25 cellular contexts compared by ENCODE assay signal in the genomic region with DNA sequence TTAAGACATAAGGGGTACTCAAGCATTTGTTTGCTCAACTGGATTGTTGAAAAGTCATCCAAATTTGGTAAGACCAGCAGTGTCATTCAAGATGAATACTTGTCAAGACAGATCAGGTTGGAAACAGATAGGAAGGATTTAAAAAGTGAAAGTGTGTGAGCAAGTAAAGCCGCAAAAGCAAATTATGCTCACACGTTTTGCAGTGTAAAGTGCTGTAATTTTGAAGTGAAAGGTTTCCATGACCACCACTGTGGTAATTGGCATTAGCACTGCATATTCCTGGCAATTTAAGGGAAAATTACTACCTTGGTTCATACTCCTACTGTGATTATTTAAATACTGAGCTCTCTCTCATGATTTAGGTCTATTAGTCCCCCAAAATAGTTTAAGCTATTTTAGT.
DNase-seq lines count a peak whose midpoint lies in the region; ATAC-seq, FAIRE-seq and TF ChIP-seq lines count a peak whose summit lies in the region.
"Had no signal": no experiment of that assay in that cellular context is flagged by ENCODE, and none has a peak within 500 bp of the region (broad histone marks: within the 10 kb centered on the region; RNA-seq: fewer than 3 reads in every experiment).

No MANE protein-coding gene starts in this region.

- POLR2A ChIA-PET in H1 (lab: Charles Lee; ENCODE audit: partially characterized antibody) = no interaction called here

- no peak overlapping the region for H2BK120ac ChIP-seq in H1 (replicated peaks; ENCODE audit: low read depth, low read length)

- no peak overlapping the region for H2AK5ac ChIP-seq in H1 (ENCODE audit: low read depth, low read length)

- no peak overlapping the region for H2BK15ac ChIP-seq in H1 (ENCODE audit: low read length)

- FAIRE-seq in H1 (lab: Jason Lieb, UNC) = no peak
- FAIRE-seq: G401.6, K562 had no signal

- H3K23ac ChIP-seq in H1 (ENCODE audit: insufficient read length) = no peak overlapping the region

- no peak for TF ChIP-seq RAD21 in H1 (IDR thresholded peaks at IDR 0.05 in 1 of 2, conservative IDR thresholded peaks at IDR 0.05 in 1 of 2; ENCODE audit: low read depth in 2 of 2, low read length in 2 of 2)

- H3K56ac ChIP-seq in H1 (replicated peaks; ENCODE audit: insufficient read length, low read depth, low read length) = no peak overlapping the region

- H3K9ac ChIP-seq in H1 (replicated peaks in 1 of 4; ENCODE audit: extremely low read depth in 1 of 4, low read depth in 3 of 4, low read length in 3 of 4) = no peak overlapping the region
- H3K9ac ChIP-seq: GM23248 had no signal

- no peak for TF ChIP-seq POLR2A in H1 (IDR thresholded peaks at IDR 0.05; ENCODE audit: control extremely low read depth in 1 of 2, low read depth in 2 of 2, low read length in 2 of 2)

- no peak overlapping the region for H3K18ac ChIP-seq in H1 (ENCODE audit: extremely low read depth, low read length)

- WGBS in H1 (ENCODE audit: extremely low coverage in 1 of 2, insufficient coverage in 1 of 2, insufficient read length in 1 of 2, insufficient replicate concordance in 2 of 2, low coverage in 1 of 2, low lambda C conversion rate in 2 of 2, missing lambda C conversion rate in 1 of 2), 2 experiments = 93% methylated on average over 2 of the region's 2 CpGs; no CpG with 5 or more reads in 1 of the 2 experiments

- no peak overlapping the region for H3K4me3 Mint-ChIP-seq in nephron progenitor cell
- no peak overlapping the region for H3K4me3 Mint-ChIP-seq in activated T-helper 17 cell treated with anti-CD3 and anti-CD28 coated beads, Interleukin-2, amount 50 U/mL, for 72 hours
- H3K4me3 Mint-ChIP-seq: CD4-positive, alpha-beta T cell had no signal

- no peak overlapping the region for H3K27ac ChIP-seq in H1 (ENCODE audit: low read depth, low read length)
- H3K27ac ChIP-seq: 22Rv1, GM23248, SJCRH30 had no signal

- no peak overlapping the region for H3K4me3 ChIP-seq in H1 (ENCODE audit: extremely low read depth in 1 of 4, insufficient read depth in 2 of 4, low read depth in 3 of 4, low read length in 4 of 4)
- H3K4me3 ChIP-seq: GM23248, K562, SJCRH30 had no signal

- no peaks in the 10 kb centered on the region for H3K4me1 Mint-ChIP-seq in nephron progenitor cell
- no peaks in the 10 kb centered on the region for H3K4me1 Mint-ChIP-seq in activated T-helper 17 cell treated with anti-CD3 and anti-CD28 coated beads, Interleukin-2, amount 50 U/mL, for 72 hours

- no peaks in the 10 kb centered on the region for H4K20me1 ChIP-seq in H1 (replicated peaks in 1 of 2; ENCODE audit: control insufficient read depth in 1 of 2, insufficient read depth in 2 of 2, low read length in 2 of 2)

- no peaks in the 10 kb centered on the region for H3K9me3 Mint-ChIP-seq in nephron progenitor cell
- peaks cover 4% of the 10 kb centered on the region for H3K9me3 Mint-ChIP-seq in activated T-helper 17 cell treated with anti-CD3 and anti-CD28 coated beads, Interleukin-2, amount 50 U/mL, for 72 hours

- 0 out of 2 replicates have a peak overlapping the region, but pooled peaks have one; percentile 51 for H2AFZ ChIP-seq in H1 (ENCODE audit: low read length)
- H2AFZ ChIP-seq: GM23248 had no signal

- H3K4me2 ChIP-seq in H1 (ENCODE audit: insufficient read depth in 1 of 2, low read depth in 2 of 2, low read length in 2 of 2) = no peak overlapping the region

- CTCF ChIA-PET in H1 (lab: Charles Lee; ENCODE audit: partially characterized antibody) = no interaction called here

- H3K4ac ChIP-seq in H1 (replicated peaks; ENCODE audit: insufficient read length, low read depth, low read length) = no peak overlapping the region

- H3K27me3 ChIP-seq in H1 (replicated peaks in 1 of 4; ENCODE audit: control insufficient read depth in 3 of 4, extremely low read depth in 1 of 4, insufficient read depth in 3 of 4, low read length in 3 of 4) = no peaks in the 10 kb centered on the region
- H3K27me3 ChIP-seq: BE2C, SJCRH30 had no signal

- H3K27me3 Mint-ChIP-seq in nephron progenitor cell (ENCODE audit: low read depth, poor library complexity) = no peaks in the 10 kb centered on the region
- no peaks in the 10 kb centered on the region for H3K27me3 Mint-ChIP-seq in activated T-helper 17 cell treated with anti-CD3 and anti-CD28 coated beads, Interleukin-2, amount 50 U/mL, for 72 hours
- H3K27me3 Mint-ChIP-seq: CD4-positive, alpha-beta T cell had no signal

- H3K79me1 ChIP-seq in H1 (ENCODE audit: low read depth, low read length) = no peaks in the 10 kb centered on the region

- no peak overlapping the region for H3K14ac ChIP-seq in H1 (ENCODE audit: insufficient read length)

- H3K36me3 ChIP-seq in H1 (ENCODE audit: control insufficient read depth in 2 of 4, insufficient read depth in 4 of 4, low read length in 3 of 4) = no peaks in the 10 kb centered on the region
- H3K36me3 ChIP-seq: BE2C, SJCRH30 had no signal

- no peak for TF ChIP-seq EP300 in H1 (IDR thresholded peaks at IDR 0.05; ENCODE audit: borderline replicate concordance in 1 of 2, low read depth in 2 of 2, low read length in 2 of 2)

- H2BK12ac ChIP-seq in H1 (ENCODE audit: low read depth, low read length) = no peak overlapping the region

- H2BK20ac ChIP-seq in H1 (ENCODE audit: low read length) = no peak overlapping the region

- no peaks in the 10 kb centered on the region for H3K79me2 ChIP-seq in H1 (ENCODE audit: control insufficient read depth in 1 of 2, insufficient read depth in 2 of 2, low read length in 2 of 2)

- H4K8ac ChIP-seq in H1 (ENCODE audit: extremely low read depth, insufficient read depth, low read length) = no peak overlapping the region

- DNase-seq in NCI-H1105 treated with DMSO at 0.1 percent for 48 hours (lab: John Stamatoyannopoulos, UW) = peak; percentile 16
- DNase-seq in NCI-H1105 (lab: John Stamatoyannopoulos, UW) = no peak
- peak; percentile 79 for DNase-seq in NCI-H2227 (lab: John Stamatoyannopoulos, UW; ENCODE audit: unreplicated experiment)
- DNase-seq in H1 (ENCODE audit: low read depth in 1 of 2, low spot score in 2 of 2) = no peak
- no peak for DNase-seq in nephron progenitor cell
- DNase-seq in NCI-H524 treated with DMSO at 0.1 percent for 48 hours (lab: John Stamatoyannopoulos, UW) = no peak
- DNase-seq in hepatic stellate cell (ENCODE audit: low spot score) = no peak
- DNase-seq: BE2C; Calu3; CD4-positive, alpha-beta T cell; DMS53; GM23248; MV-4-11; NCI-H1694; NCI-H2171; NCI-H510A; NK-92 treated with Interleukin-12 subunit alpha and Interleukin-12 subunit beta, amount 100 ng/mL, for 24 hours; RPMI8226; SJCRH30; T-helper 2 cell had no signal

- H3K23me2 ChIP-seq in H1 (ENCODE audit: low read depth, low read length) = no peaks in the 10 kb centered on the region

- H4K5ac ChIP-seq in H1 (ENCODE audit: insufficient read length, low read depth, low read length) = no peak overlapping the region

- H4K91ac ChIP-seq in H1 (replicated peaks; ENCODE audit: insufficient read length, low read length) = no peak overlapping the region

- no peak for ATAC-seq in activated T-helper 17 cell treated with anti-CD3 and anti-CD28 coated beads, Interleukin-2, amount 50 U/mL, for 72 hours (replicated peaks)
- ATAC-seq: HCT116, K562 had no signal

- H3K9me3 ChIP-seq in H1 (ENCODE audit: insufficient read depth in 2 of 2, low read depth in 1 of 2, low read length in 1 of 2) = no peaks in the 10 kb centered on the region
- H3K9me3 ChIP-seq: BE2C, SJCRH30 had no signal

- no peaks in the 10 kb centered on the region for H3K4me1 ChIP-seq in H1 (replicated peaks in 1 of 4; ENCODE audit: control insufficient read depth in 3 of 4, insufficient read depth in 4 of 4, low read length in 3 of 4)
- H3K4me1 ChIP-seq: BE2C, SJCRH30 had no signal

- TF ChIP-seq CTCF in H1 (IDR thresholded peaks at IDR 0.05; ENCODE audit: control extremely low read depth in 1 of 3, insufficient read depth in 1 of 3, low read depth in 1 of 3, low read length in 3 of 3) = no peak
- no peak for TF ChIP-seq CTCF in nephron progenitor cell (IDR thresholded peaks at IDR 0.05)

- no peak overlapping the region for H3K27ac Mint-ChIP-seq in nephron progenitor cell
- H3K27ac Mint-ChIP-seq in activated T-helper 17 cell treated with anti-CD3 and anti-CD28 coated beads, Interleukin-2, amount 50 U/mL, for 72 hours = no peak overlapping the region
- H3K27ac Mint-ChIP-seq: CD4-positive, alpha-beta T cell had no signal

- no peak overlapping the region for H2BK5ac ChIP-seq in H1 (ENCODE audit: low read depth, low read length)

- H3K36me3 Mint-ChIP-seq in nephron progenitor cell (ENCODE audit: low read depth) = no peaks in the 10 kb centered on the region
- no peaks in the 10 kb centered on the region for H3K36me3 Mint-ChIP-seq in activated T-helper 17 cell treated with anti-CD3 and anti-CD28 coated beads, Interleukin-2, amount 50 U/mL, for 72 hours (ENCODE audit: low read depth)

TF ChIP-seq in H1, 55 proteins besides CTCF, POLR2A, EP300 and RAD21:
- TF ChIP-seq SIX5 (IDR thresholded peaks at IDR 0.05; ENCODE audit: low read depth, low read length) (no peak), CEBPB (IDR thresholded peaks at IDR 0.05; ENCODE audit: low read depth, low read length) (no peak), CREB1 (IDR thresholded peaks at IDR 0.05) (no peak), NANOG (IDR thresholded peaks at IDR 0.05; ENCODE audit: insufficient read depth, low read depth, low read length, poor library complexity, severe bottlenecking) (no peak), CTBP2 (IDR thresholded peaks at IDR 0.05; ENCODE audit: borderline replicate concordance, insufficient read depth, insufficient read length, low read length) (no peak), GTF2F1 (IDR thresholded peaks at IDR 0.05; ENCODE audit: borderline replicate concordance, low read depth, low read length) (no peak), TBP (IDR thresholded peaks at IDR 0.05; ENCODE audit: low read depth, low read length) (no peak), SRF (IDR thresholded peaks at IDR 0.05; ENCODE audit: low read depth, low read length) (no peak), SP4 (IDR thresholded peaks at IDR 0.05; ENCODE audit: low read length) (no peak), BACH1 (IDR thresholded peaks at IDR 0.05; ENCODE audit: low read length) (no peak)

Comparison
In these comparisons a context has a peak if more than half of its experiments do, and no peak if none do; other contexts are left out.
1. DNase-seq: peak in NCI-H1105 treated with DMSO at 0.1 percent for 48 hours (single experiment) and NCI-H2227 (single experiment); none in NCI-H1105 (single experiment), H1 (0 of 2), nephron progenitor cell (single experiment), NCI-H524 treated with DMSO at 0.1 percent for 48 hours (single experiment) and hepatic stellate cell (single experiment).